ENCODE assay signal across 1 cellular context in the genomic region with DNA sequence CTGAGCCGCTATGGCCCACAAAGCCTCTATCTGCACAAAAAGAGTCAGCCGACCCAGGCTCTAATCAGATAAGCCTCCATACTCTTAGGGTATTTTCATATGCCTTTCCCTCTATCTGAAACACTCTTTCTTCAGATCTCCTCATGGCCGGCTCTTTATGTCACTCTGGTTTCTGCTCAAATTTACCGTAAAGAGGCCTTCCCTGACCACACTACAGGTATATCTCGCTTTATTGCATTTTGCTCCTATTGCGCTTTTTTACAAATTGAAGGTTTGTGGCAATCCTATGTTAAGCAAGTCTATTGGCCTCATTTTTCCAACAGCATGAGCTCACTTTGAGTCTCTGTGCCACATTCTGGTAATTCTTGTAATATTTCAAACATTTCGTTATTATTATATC.
TF ChIP-seq lines count a peak whose summit lies in the region.

No MANE protein-coding gene starts in this region.

TF ChIP-seq in H1, 55 proteins besides CTCF, POLR2A, EP300 and RAD21:
- TF ChIP-seq KDM1A (IDR thresholded peaks at IDR 0.05; ENCODE audit: borderline replicate concordance, low read length) (no peak), CHD2 (IDR thresholded peaks at IDR 0.05; ENCODE audit: low read length) (no peak), SIN3A (conservative IDR thresholded peaks at IDR 0.05 in 1 of 2, IDR thresholded peaks at IDR 0.05 in 1 of 2; ENCODE audit: low read depth in 1 of 2, low read length in 2 of 2) (no peak), GABPA (IDR thresholded peaks at IDR 0.05; ENCODE audit: borderline replicate concordance, insufficient read depth, low read length) (no peak), KDM4A (IDR thresholded peaks at IDR 0.05; ENCODE audit: low read depth, low read length, severe bottlenecking) (no peak), ASH2L (IDR thresholded peaks at IDR 0.05; ENCODE audit: low read length) (no peak), CBX8 (IDR thresholded peaks at IDR 0.05; ENCODE audit: borderline replicate concordance, low read depth, low read length) (no peak), SP2 (IDR thresholded peaks at IDR 0.05; ENCODE audit: low read length) (no peak)
- TF ChIP-seq, protein P1, sequence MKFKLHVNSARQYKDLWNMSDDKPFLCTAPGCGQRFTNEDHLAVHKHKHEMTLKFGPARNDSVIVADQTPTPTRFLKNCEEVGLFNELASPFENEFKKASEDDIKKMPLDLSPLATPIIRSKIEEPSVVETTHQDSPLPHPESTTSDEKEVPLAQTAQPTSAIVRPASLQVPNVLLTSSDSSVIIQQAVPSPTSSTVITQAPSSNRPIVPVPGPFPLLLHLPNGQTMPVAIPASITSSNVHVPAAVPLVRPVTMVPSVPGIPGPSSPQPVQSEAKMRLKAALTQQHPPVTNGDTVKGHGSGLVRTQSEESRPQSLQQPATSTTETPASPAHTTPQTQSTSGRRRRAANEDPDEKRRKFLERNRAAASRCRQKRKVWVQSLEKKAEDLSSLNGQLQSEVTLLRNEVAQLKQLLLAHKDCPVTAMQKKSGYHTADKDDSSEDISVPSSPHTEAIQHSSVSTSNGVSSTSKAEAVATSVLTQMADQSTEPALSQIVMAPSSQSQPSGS (IDR thresholded peaks at IDR 0.05; ENCODE audit: low read length): no peak
